ENCODE assay signal across 14 cellular contexts in genomic region chr4:74670583-74670982, GRCh38.
DNase-seq lines count a peak whose midpoint lies in the region; ATAC-seq, FAIRE-seq and TF ChIP-seq lines count a peak whose summit lies in the region.
"Had no signal": no experiment of that assay in that cellular context is flagged by ENCODE, and none has a peak within 500 bp of the region (broad histone marks: within the 10 kb centered on the region; RNA-seq: fewer than 3 reads in every experiment).

No MANE protein-coding gene starts in this region.

- TF ChIP-seq POLR2A in A549 (IDR thresholded peaks at IDR 0.05; ENCODE audit: low read length), result no peak
- no peak for TF ChIP-seq POLR2A in HCT116 (IDR thresholded peaks at IDR 0.05; ENCODE audit: borderline replicate concordance, extremely low read depth, insufficient read depth, insufficient read length)
- no peak for TF ChIP-seq POLR2A in K562 (conservative IDR thresholded peaks at IDR 0.05)

- H2AFZ ChIP-seq in HCT116 (ENCODE audit: low read depth, low read length, poor library complexity, severe bottlenecking) (no peak overlapping the region), K562 (ENCODE audit: low read depth, low read length) (peak overlapping the region; percentile 6; the same call in 1 of the 2 replicates)

- peaks cover 18% of the 10 kb centered on the region; the same call in 2 of the 3 replicates for H3K9me3 ChIP-seq in A549
- no peaks in the 10 kb centered on the region for H3K9me3 ChIP-seq in HCT116 (ENCODE audit: control insufficient read depth in 1 of 2, insufficient read depth in 1 of 2, low read depth in 1 of 2, low read length in 2 of 2)
- H3K9me3 ChIP-seq in K562 (replicated peaks; ENCODE audit: control insufficient read depth, insufficient read depth, low read depth, low read length), result no peaks in the 10 kb centered on the region
- H3K9me3 ChIP-seq in lower lobe of right lung, result no peaks in the 10 kb centered on the region
- H3K9me3 ChIP-seq: MG63 had no signal

- H3K9ac ChIP-seq in HCT116 (ENCODE audit: low read length), result peak overlapping the region; percentile 42
- no peak overlapping the region for H3K9ac ChIP-seq in K562 (ENCODE audit: insufficient read depth in 1 of 2, low read depth in 2 of 2, low read length in 2 of 2)

- no peaks in the 10 kb centered on the region for H3K9me2 ChIP-seq in HCT116 (ENCODE audit: insufficient read depth)

- no peaks in the 10 kb centered on the region for H3K36me3 Mint-ChIP-seq in activated CD4-positive, alpha-beta T cell treated with anti-CD3 and anti-CD28 coated beads, Interleukin-2, amount 10 ng/mL, durations not matched to agents 24 days and 14 days (ENCODE audit: low read depth)
- H3K36me3 Mint-ChIP-seq: IgD-negative memory B cell had no signal

- BruUV-seq in HCT116 (replicated peaks; lab: Mats Ljungman, UMichigan), result no TSS peak
- BruUV-seq in K562 (replicated peaks; lab: Mats Ljungman, UMichigan), result no TSS peak

- H4K20me1 ChIP-seq in HCT116 (ENCODE audit: insufficient read depth), result no peaks in the 10 kb centered on the region
- no peaks in the 10 kb centered on the region for H4K20me1 ChIP-seq in K562 (replicated peaks; ENCODE audit: control insufficient read depth, insufficient read depth, low read length)

- CTCF ChIA-PET in A549 (lab: Yijun Ruan, JAX) (interaction anchor here (0.8 to 10.5 kb wide), 10 partner anchors 9 to 352 kb away, joined by 3 to 136 read pairs (median 8); no protein-coding TSS in a partner anchor), HCT116 (lab: Charles Lee) (interaction anchor here (0.6 to 2.3 kb wide), 19 partner anchors 11 to 482 kb away, joined by 3 to 16 read pairs (median 5); no protein-coding TSS in a partner anchor), K562 (lab: Yijun Ruan, JAX; ENCODE audit: low intra/inter-chr PET ratio) (interaction anchor here (0.6 to 1.9 kb wide), 3 partner anchors 134 to 1001 kb away, joined by 3 to 10 read pairs (median 4); no protein-coding TSS in a partner anchor)

- FAIRE-seq in A549 (lab: Jason Lieb, UNC) (no peak), K562 (lab: Jason Lieb, UNC) (no peak)
- FAIRE-seq: G401.6 had no signal

- H3K27me3 ChIP-seq in HCT116 (ENCODE audit: insufficient read depth, low read length) (no peaks in the 10 kb centered on the region), K562 (ENCODE audit: control insufficient read depth in 2 of 2, insufficient read depth in 2 of 2, low read length in 2 of 2) (no peaks in the 10 kb centered on the region), lower lobe of right lung (ENCODE audit: low read depth) (no peaks in the 10 kb centered on the region)
- H3K27me3 ChIP-seq: MG63 had no signal

- TF ChIP-seq CTCF in A549 (IDR thresholded peaks at IDR 0.05), result no peak
- TF ChIP-seq CTCF in HCT116 (IDR thresholded peaks at IDR 0.05 in 2 of 3, conservative IDR thresholded peaks at IDR 0.05 in 1 of 3; ENCODE audit: borderline replicate concordance in 1 of 3, insufficient read depth in 1 of 3, low read depth in 2 of 3, low read length in 2 of 3), result no peak
- no peak for TF ChIP-seq CTCF in K562 (IDR thresholded peaks at IDR 0.05 in 2 of 3, conservative IDR thresholded peaks at IDR 0.05 in 1 of 3; ENCODE audit: insufficient read depth in 2 of 3, low read depth in 1 of 3, low read length in 3 of 3)
- TF ChIP-seq CTCF in lower lobe of right lung (IDR thresholded peaks at IDR 0.05), result no peak

- no peak overlapping the region for H3K4me3 Mint-ChIP-seq in activated CD4-positive, alpha-beta T cell treated with anti-CD3 and anti-CD28 coated beads, Interleukin-2, amount 10 ng/mL, durations not matched to agents 24 days and 14 days
- H3K4me3 Mint-ChIP-seq: IgD-negative memory B cell had no signal

- H3K4me1 ChIP-seq in A549, result peaks cover 27% of the 10 kb centered on the region
- peaks cover 57 to 80% of the 10 kb centered on the region in 2 experiments for H3K4me1 ChIP-seq in HCT116 (ENCODE audit: control insufficient read depth in 1 of 2, insufficient read depth in 2 of 2, low read length in 2 of 2)
- H3K4me1 ChIP-seq in K562 (replicated peaks in 1 of 2; ENCODE audit: control insufficient read depth in 2 of 2, insufficient read depth in 2 of 2, low read length in 2 of 2), result no peaks in the 10 kb centered on the region
- H3K4me1 ChIP-seq in lower lobe of right lung, result no peaks in the 10 kb centered on the region

- DNase-seq in A549 (ENCODE audit: low read depth in 1 of 2, low spot score in 1 of 2) (peak in 1 of 2 experiments; percentile 56), HCT116 (ENCODE audit: low read depth, low spot score) (no peak), K562 (ENCODE audit: extremely low read depth in 1 of 4, low spot score in 3 of 4) (no peak), iris pigment epithelial cell (ENCODE audit: low read depth) (peak; percentile 27), superior temporal gyrus (ENCODE audit: extremely low spot score) (no peak), lower lobe of right lung (no peak)
- no peak for DNase-seq in activated CD4-positive, alpha-beta T cell treated with anti-CD3 and anti-CD28 coated beads, Interleukin-2, amount 10 ng/mL, durations not matched to agents 24 days and 14 days
- DNase-seq: NCI-H1048, NCI-H1436 had no signal

- H3K9me1 ChIP-seq in K562 (ENCODE audit: control insufficient read depth, insufficient read depth, low read length), result no peaks in the 10 kb centered on the region

- H3K79me2 ChIP-seq in HCT116 (ENCODE audit: insufficient read depth, low read length), result peaks cover 39% of the 10 kb centered on the region
- H3K79me2 ChIP-seq in K562 (ENCODE audit: control insufficient read depth, insufficient read depth, low read length), result no peaks in the 10 kb centered on the region

- no peak for TF ChIP-seq RAD21 in A549 (conservative IDR thresholded peaks at IDR 0.05 in 1 of 2, IDR thresholded peaks at IDR 0.05 in 1 of 2)
- no peak for TF ChIP-seq RAD21 in HCT116 (IDR thresholded peaks at IDR 0.05; ENCODE audit: low read depth)
- TF ChIP-seq RAD21 in K562 (CRISPR knock-in tag; conservative IDR thresholded peaks at IDR 0.05 in 1 of 2, IDR thresholded peaks at IDR 0.05 in 1 of 2), result no peak

- intact Hi-C loops in HCT116 (cut with micrococcal nuclease), result loop anchor here (2.0 to 5.0 kb wide), 2 partner anchors 214 to 278 kb away; no protein-coding TSS in a partner anchor
- intact Hi-C loops in K562 (cut with micrococcal nuclease), result loop anchor here (2.0 kb wide), 2 partner anchors 134 to 442 kb away; no protein-coding TSS in a partner anchor
- intact Hi-C loops in activated CD4-positive, alpha-beta T cell treated with anti-CD3 and anti-CD28 coated beads, Interleukin-2, amount 10 ng/mL, durations not matched to agents 24 days and 14 days (cut with micrococcal nuclease), result loop anchor here (5.0 to 10.0 kb wide), 2 partner anchors 443 to 486 kb away; no protein-coding TSS in a partner anchor
- intact Hi-C loops in lower lobe of right lung (cut with DNase I), result loop anchor here (10.0 kb wide), 2 partner anchors 136 to 296 kb away; no protein-coding TSS in a partner anchor

- H3K4me2 ChIP-seq in A549 (peak overlapping the region; percentile 29), HCT116 (ENCODE audit: low read length) (peak overlapping the region; percentile 30), K562 (ENCODE audit: insufficient read depth, low read length) (no peak overlapping the region)

- in situ Hi-C loops in K562 (cut with MboI), result loop anchor here (5.0 to 25.0 kb wide), 3 partner anchors 293 to 958 kb away; no protein-coding TSS in a partner anchor

- RAD21 ChIA-PET in HCT116 (lab: Charles Lee; ENCODE audit: low non-redundant PET in 1 of 2, low total read pairs in 2 of 2, uncharacterized antibody in 2 of 2, unreplicated experiment in 2 of 2), result interaction anchor here (1.0 to 1.1 kb wide), 2 partner anchors 126 to 294 kb away, joined by 3 to 5 read pairs; no protein-coding TSS in a partner anchor

- TF ChIP-seq EP300 in A549 (IDR thresholded peaks at IDR 0.05) (no peak), K562 (IDR thresholded peaks at IDR 0.05; ENCODE audit: low read length) (no peak)

- H3K27me3 Mint-ChIP-seq in activated CD4-positive, alpha-beta T cell treated with anti-CD3 and anti-CD28 coated beads, Interleukin-2, amount 10 ng/mL, durations not matched to agents 24 days and 14 days, result peaks cover 19% of the 10 kb centered on the region

- H3K4me3 ChIP-seq in A549, result no peak overlapping the region
- no peak overlapping the region for H3K4me3 ChIP-seq in HCT116 (replicated peaks in 1 of 2; ENCODE audit: low read depth in 1 of 2, low read length in 2 of 2)
- no peak overlapping the region for H3K4me3 ChIP-seq in K562
- no peak overlapping the region for H3K4me3 ChIP-seq in lower lobe of right lung
- H3K4me3 ChIP-seq: MG63 had no signal

- H3K27ac ChIP-seq in A549 (peak overlapping the region; percentile 83 to 100), HCT116 (ENCODE audit: low read depth, low read length) (peak overlapping the region; percentile 93), K562 (ENCODE audit: extremely low read depth, low read depth, low read length) (no peak overlapping the region), lower lobe of right lung (no peak overlapping the region)
- H3K27ac ChIP-seq: C4-2B, HL-60 had no signal

- POLR2A ChIA-PET in A549 (lab: Yijun Ruan, JAX), result no interaction called here
- POLR2A ChIA-PET in HCT116 (lab: Charles Lee), result interaction anchor here (0.8 to 2.9 kb wide), 12 partner anchors 9 to 351 kb away, joined by 3 to 14 read pairs (median 6); partner anchors contain the start of gene AREG
- POLR2A ChIA-PET in K562 (lab: Yijun Ruan, JAX), result interaction anchor here (0.6 to 1.1 kb wide), 3 partner anchors 11 to 353 kb away, joined by 3 to 7 read pairs (median 3); no protein-coding TSS in a partner anchor

- H3K27ac Mint-ChIP-seq in activated CD4-positive, alpha-beta T cell treated with anti-CD3 and anti-CD28 coated beads, Interleukin-2, amount 10 ng/mL, durations not matched to agents 24 days and 14 days, result no peak overlapping the region
- H3K27ac Mint-ChIP-seq: IgD-negative memory B cell had no signal

- H3K9me3 Mint-ChIP-seq in activated CD4-positive, alpha-beta T cell treated with anti-CD3 and anti-CD28 coated beads, Interleukin-2, amount 10 ng/mL, durations not matched to agents 24 days and 14 days, result no peaks in the 10 kb centered on the region
- H3K9me3 Mint-ChIP-seq: IgD-negative memory B cell had no signal

- ATAC-seq in A549, result peak; percentile 68 to 83
- peak; percentile 67 for ATAC-seq in HCT116
- peak; percentile 24; the same call in 1 of the 3 replicates for ATAC-seq in K562
- ATAC-seq in lower lobe of right lung, result no peak

- no peaks in the 10 kb centered on the region for H3K4me1 Mint-ChIP-seq in activated CD4-positive, alpha-beta T cell treated with anti-CD3 and anti-CD28 coated beads, Interleukin-2, amount 10 ng/mL, durations not matched to agents 24 days and 14 days

- no peaks in the 10 kb centered on the region for H3K36me3 ChIP-seq in HCT116 (ENCODE audit: control insufficient read depth in 1 of 2, insufficient read depth in 2 of 2, low read length in 2 of 2)
- no peaks in the 10 kb centered on the region for H3K36me3 ChIP-seq in K562 (ENCODE audit: control insufficient read depth, insufficient read depth, low read length)
- H3K36me3 ChIP-seq in lower lobe of right lung, result no peaks in the 10 kb centered on the region
- H3K36me3 ChIP-seq: MG63 had no signal

- 13% methylated on average over 1 of the region's 1 CpG for WGBS in A549 (ENCODE audit: missing lambda C conversion rate)
- 27% methylated on average over 1 of the region's 1 CpG for WGBS in K562 (ENCODE audit: insufficient coverage, low coverage, missing lambda C conversion rate)

TF ChIP-seq in HCT116, 20 proteins besides CTCF, POLR2A, EP300 and RAD21 (continues in another document):
- peak; percentile 49 for TF ChIP-seq CEBPB (IDR thresholded peaks at IDR 0.05; ENCODE audit: low read depth)

Comparison
In these comparisons a context has a peak if more than half of its experiments do, and no peak if none do; other contexts are left out.
1. ATAC-seq: peak in A549 (2 of 2), HCT116 (single experiment) and K562 (single experiment); none in lower lobe of right lung (0 of 2).
2. H3K27ac ChIP-seq: peak in A549 (2 of 2) and HCT116 (single experiment); none in K562 (single experiment) and lower lobe of right lung (single experiment).